Comparison of ENCODE assay signal across 1 cellular context in the genomic region with DNA sequence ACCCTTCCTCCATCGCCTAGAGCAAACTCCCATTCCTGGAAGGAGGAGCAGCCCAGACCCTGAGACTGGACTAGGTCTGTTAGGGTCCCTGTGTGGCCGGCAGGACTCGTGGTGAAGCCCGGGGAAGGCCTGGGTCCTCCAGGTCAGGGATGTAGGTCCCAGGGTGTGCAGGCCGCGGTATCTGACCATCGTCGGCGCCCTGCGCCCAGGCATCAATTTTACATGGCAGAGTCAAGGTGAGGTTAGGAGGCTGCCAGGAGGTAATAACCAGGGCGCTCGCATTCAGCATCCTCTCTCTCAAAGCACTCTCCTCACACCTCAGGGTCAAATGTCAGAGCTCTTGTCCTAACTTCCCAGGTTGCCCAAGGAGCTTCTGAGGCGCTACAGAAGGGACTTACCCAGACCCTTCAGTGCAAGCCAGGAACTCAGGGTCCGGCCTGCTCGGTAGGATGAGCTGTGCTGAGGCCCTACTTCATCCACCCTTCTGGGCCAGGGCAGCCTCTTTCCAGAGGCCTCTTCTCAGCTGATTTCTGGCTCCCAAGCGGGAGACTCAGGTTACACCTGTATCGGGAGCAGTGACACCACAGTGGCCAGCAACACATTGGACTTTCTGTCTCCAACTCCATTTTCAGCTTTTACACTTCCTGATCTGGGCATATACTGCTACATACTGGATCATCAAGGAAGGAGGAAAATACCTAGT.
TF ChIP-seq lines count a peak whose summit lies in the region.

No MANE protein-coding gene starts in this region.

TF ChIP-seq in K562, 482 proteins besides CTCF, POLR2A, EP300 and RAD21 (continues in another document):
- TF ChIP-seq ZNF583 (CRISPR knock-in tag; IDR thresholded peaks at IDR 0.05) = peak; percentile 28; the same call in 1 of the 2 replicates
- no peak for TF ChIP-seq NR2C2 (CRISPR knock-in tag; IDR thresholded peaks at IDR 0.05)
- TF ChIP-seq NR2C2 (tag; IDR thresholded peaks at IDR 0.05) = peak; percentile 83
- TF ChIP-seq DMBX1 (CRISPR knock-in tag; IDR thresholded peaks at IDR 0.05; ENCODE audit: borderline replicate concordance) = 0 out of 2 replicates have a peak, but pooled peaks have one; percentile 5
- TF ChIP-seq NR2C1 (IDR thresholded peaks at IDR 0.05) = peak; percentile 82
- TF ChIP-seq NR2C1 (tag; IDR thresholded peaks at IDR 0.05) = peak; percentile 75; the same call in 1 of the 2 replicates
- TF ChIP-seq NFIC (IDR thresholded peaks at IDR 0.05) = no peak
- 0 out of 2 replicates have a peak, but pooled peaks have one; percentile 13 for TF ChIP-seq BACH1 (tag; IDR thresholded peaks at IDR 0.05)
- no peak for TF ChIP-seq MYC (IDR thresholded peaks at IDR 0.05; ENCODE audit: low read depth, low read length)
- TF ChIP-seq MYC (CRISPR knock-in tag; IDR thresholded peaks at IDR 0.05; ENCODE audit: borderline replicate concordance, low read depth) = 0 out of 2 replicates have a peak, but pooled peaks have one; percentile 20
- TF ChIP-seq NFRKB (IDR thresholded peaks at IDR 0.05; ENCODE audit: low read depth) = peak; percentile 66
- 0 out of 2 replicates have a peak, but pooled peaks have one; percentile 3 for TF ChIP-seq ATF6 (CRISPR knock-in tag; IDR thresholded peaks at IDR 0.05)
- TF ChIP-seq, protein P1, sequence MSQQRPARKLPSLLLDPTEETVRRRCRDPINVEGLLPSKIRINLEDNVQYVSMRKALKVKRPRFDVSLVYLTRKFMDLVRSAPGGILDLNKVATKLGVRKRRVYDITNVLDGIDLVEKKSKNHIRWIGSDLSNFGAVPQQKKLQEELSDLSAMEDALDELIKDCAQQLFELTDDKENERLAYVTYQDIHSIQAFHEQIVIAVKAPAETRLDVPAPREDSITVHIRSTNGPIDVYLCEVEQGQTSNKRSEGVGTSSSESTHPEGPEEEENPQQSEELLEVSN (IDR thresholded peaks at IDR 0.05; ENCODE audit: borderline replicate concordance in 1 of 2, extremely low read depth in 1 of 2, insufficient read depth in 1 of 2, insufficient read length in 1 of 2, low read depth in 1 of 2, low read length in 1 of 2, poor library complexity in 1 of 2, severe bottlenecking in 1 of 2) = peak in 1 of 2 experiments; percentile 14
- 0 out of 2 replicates have a peak, but pooled peaks have one; percentile 16 for TF ChIP-seq ZNF324 (CRISPR knock-in tag; IDR thresholded peaks at IDR 0.05)
- 0 out of 2 replicates have a peak, but pooled peaks have one; percentile 16 for TF ChIP-seq ZNF79 (CRISPR knock-in tag; IDR thresholded peaks at IDR 0.05; ENCODE audit: low read depth)
- TF ChIP-seq MTA1 (IDR thresholded peaks at IDR 0.05; ENCODE audit: borderline replicate concordance) = 0 out of 2 replicates have a peak, but pooled peaks have one; percentile 22
- no peak for TF ChIP-seq MTA2 (IDR thresholded peaks at IDR 0.05; ENCODE audit: low read depth)
- TF ChIP-seq L3MBTL2 (IDR thresholded peaks at IDR 0.05) = peak; percentile 72
- no peak for TF ChIP-seq SRSF1 (IDR thresholded peaks at IDR 0.05; ENCODE audit: low read depth, low read length)
- TF ChIP-seq SMAD4 (CRISPR knock-in tag; conservative IDR thresholded peaks at IDR 0.05) = peak; percentile 46; the same call in 1 of the 2 replicates
- peak; percentile 26 for TF ChIP-seq KDM5B (IDR thresholded peaks at IDR 0.05; ENCODE audit: insufficient replicate concordance, low read depth, low read length)
- TF ChIP-seq MCM2 (IDR thresholded peaks at IDR 0.05; ENCODE audit: low read depth) = no peak
- TF ChIP-seq, protein P2, sequence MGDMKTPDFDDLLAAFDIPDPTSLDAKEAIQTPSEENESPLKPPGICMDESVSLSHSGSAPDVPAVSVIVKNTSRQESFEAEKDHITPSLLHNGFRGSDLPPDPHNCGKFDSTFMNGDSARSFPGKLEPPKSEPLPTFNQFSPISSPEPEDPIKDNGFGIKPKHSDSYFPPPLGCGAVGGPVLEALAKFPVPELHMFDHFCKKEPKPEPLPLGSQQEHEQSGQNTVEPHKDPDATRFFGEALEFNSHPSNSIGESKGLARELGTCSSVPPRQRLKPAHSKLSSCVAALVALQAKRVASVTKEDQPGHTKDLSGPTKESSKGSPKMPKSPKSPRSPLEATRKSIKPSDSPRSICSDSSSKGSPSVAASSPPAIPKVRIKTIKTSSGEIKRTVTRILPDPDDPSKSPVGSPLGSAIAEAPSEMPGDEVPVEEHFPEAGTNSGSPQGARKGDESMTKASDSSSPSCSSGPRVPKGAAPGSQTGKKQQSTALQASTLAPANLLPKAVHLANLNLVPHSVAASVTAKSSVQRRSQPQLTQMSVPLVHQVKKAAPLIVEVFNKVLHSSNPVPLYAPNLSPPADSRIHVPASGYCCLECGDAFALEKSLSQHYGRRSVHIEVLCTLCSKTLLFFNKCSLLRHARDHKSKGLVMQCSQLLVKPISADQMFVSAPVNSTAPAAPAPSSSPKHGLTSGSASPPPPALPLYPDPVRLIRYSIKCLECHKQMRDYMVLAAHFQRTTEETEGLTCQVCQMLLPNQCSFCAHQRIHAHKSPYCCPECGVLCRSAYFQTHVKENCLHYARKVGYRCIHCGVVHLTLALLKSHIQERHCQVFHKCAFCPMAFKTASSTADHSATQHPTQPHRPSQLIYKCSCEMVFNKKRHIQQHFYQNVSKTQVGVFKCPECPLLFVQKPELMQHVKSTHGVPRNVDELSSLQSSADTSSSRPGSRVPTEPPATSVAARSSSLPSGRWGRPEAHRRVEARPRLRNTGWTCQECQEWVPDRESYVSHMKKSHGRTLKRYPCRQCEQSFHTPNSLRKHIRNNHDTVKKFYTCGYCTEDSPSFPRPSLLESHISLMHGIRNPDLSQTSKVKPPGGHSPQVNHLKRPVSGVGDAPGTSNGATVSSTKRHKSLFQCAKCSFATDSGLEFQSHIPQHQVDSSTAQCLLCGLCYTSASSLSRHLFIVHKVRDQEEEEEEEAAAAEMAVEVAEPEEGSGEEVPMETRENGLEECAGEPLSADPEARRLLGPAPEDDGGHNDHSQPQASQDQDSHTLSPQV (IDR thresholded peaks at IDR 0.05) = peak; percentile 65; the same call in 1 of the 2 replicates
- TF ChIP-seq, protein P3, sequence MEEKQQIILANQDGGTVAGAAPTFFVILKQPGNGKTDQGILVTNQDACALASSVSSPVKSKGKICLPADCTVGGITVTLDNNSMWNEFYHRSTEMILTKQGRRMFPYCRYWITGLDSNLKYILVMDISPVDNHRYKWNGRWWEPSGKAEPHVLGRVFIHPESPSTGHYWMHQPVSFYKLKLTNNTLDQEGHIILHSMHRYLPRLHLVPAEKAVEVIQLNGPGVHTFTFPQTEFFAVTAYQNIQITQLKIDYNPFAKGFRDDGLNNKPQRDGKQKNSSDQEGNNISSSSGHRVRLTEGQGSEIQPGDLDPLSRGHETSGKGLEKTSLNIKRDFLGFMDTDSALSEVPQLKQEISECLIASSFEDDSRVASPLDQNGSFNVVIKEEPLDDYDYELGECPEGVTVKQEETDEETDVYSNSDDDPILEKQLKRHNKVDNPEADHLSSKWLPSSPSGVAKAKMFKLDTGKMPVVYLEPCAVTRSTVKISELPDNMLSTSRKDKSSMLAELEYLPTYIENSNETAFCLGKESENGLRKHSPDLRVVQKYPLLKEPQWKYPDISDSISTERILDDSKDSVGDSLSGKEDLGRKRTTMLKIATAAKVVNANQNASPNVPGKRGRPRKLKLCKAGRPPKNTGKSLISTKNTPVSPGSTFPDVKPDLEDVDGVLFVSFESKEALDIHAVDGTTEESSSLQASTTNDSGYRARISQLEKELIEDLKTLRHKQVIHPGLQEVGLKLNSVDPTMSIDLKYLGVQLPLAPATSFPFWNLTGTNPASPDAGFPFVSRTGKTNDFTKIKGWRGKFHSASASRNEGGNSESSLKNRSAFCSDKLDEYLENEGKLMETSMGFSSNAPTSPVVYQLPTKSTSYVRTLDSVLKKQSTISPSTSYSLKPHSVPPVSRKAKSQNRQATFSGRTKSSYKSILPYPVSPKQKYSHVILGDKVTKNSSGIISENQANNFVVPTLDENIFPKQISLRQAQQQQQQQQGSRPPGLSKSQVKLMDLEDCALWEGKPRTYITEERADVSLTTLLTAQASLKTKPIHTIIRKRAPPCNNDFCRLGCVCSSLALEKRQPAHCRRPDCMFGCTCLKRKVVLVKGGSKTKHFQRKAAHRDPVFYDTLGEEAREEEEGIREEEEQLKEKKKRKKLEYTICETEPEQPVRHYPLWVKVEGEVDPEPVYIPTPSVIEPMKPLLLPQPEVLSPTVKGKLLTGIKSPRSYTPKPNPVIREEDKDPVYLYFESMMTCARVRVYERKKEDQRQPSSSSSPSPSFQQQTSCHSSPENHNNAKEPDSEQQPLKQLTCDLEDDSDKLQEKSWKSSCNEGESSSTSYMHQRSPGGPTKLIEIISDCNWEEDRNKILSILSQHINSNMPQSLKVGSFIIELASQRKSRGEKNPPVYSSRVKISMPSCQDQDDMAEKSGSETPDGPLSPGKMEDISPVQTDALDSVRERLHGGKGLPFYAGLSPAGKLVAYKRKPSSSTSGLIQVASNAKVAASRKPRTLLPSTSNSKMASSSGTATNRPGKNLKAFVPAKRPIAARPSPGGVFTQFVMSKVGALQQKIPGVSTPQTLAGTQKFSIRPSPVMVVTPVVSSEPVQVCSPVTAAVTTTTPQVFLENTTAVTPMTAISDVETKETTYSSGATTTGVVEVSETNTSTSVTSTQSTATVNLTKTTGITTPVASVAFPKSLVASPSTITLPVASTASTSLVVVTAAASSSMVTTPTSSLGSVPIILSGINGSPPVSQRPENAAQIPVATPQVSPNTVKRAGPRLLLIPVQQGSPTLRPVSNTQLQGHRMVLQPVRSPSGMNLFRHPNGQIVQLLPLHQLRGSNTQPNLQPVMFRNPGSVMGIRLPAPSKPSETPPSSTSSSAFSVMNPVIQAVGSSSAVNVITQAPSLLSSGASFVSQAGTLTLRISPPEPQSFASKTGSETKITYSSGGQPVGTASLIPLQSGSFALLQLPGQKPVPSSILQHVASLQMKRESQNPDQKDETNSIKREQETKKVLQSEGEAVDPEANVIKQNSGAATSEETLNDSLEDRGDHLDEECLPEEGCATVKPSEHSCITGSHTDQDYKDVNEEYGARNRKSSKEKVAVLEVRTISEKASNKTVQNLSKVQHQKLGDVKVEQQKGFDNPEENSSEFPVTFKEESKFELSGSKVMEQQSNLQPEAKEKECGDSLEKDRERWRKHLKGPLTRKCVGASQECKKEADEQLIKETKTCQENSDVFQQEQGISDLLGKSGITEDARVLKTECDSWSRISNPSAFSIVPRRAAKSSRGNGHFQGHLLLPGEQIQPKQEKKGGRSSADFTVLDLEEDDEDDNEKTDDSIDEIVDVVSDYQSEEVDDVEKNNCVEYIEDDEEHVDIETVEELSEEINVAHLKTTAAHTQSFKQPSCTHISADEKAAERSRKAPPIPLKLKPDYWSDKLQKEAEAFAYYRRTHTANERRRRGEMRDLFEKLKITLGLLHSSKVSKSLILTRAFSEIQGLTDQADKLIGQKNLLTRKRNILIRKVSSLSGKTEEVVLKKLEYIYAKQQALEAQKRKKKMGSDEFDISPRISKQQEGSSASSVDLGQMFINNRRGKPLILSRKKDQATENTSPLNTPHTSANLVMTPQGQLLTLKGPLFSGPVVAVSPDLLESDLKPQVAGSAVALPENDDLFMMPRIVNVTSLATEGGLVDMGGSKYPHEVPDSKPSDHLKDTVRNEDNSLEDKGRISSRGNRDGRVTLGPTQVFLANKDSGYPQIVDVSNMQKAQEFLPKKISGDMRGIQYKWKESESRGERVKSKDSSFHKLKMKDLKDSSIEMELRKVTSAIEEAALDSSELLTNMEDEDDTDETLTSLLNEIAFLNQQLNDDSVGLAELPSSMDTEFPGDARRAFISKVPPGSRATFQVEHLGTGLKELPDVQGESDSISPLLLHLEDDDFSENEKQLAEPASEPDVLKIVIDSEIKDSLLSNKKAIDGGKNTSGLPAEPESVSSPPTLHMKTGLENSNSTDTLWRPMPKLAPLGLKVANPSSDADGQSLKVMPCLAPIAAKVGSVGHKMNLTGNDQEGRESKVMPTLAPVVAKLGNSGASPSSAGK (IDR thresholded peaks at IDR 0.05) = peak; percentile 59
- TF ChIP-seq, protein P4, sequence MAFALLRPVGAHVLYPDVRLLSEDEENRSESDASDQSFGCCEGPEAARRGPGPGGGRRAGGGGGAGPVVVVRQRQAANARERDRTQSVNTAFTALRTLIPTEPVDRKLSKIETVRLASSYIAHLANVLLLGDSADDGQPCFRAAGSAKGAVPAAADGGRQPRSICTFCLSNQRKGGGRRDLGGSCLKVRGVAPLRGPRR (CRISPR knock-in tag; IDR thresholded peaks at IDR 0.05) = 0 out of 2 replicates have a peak, but pooled peaks have one; percentile 19
- TF ChIP-seq AFF1 (IDR thresholded peaks at IDR 0.05; ENCODE audit: low read depth in 1 of 2, partially characterized antibody in 2 of 2) = no peak
